ENCODE assay signal across 14 cellular contexts in genomic region chr2:157692768-157693167, GRCh38.
DNase-seq lines count a peak whose midpoint lies in the region; ATAC-seq, FAIRE-seq and TF ChIP-seq lines count a peak whose summit lies in the region.
"Had no signal": no experiment of that assay in that cellular context is flagged by ENCODE, and none has a peak within 500 bp of the region (broad histone marks: within the 10 kb centered on the region; RNA-seq: fewer than 3 reads in every experiment).

No MANE protein-coding gene starts in this region.

- H3K27ac Mint-ChIP-seq in naive thymus-derived CD8-positive, alpha-beta T cell: no peak overlapping the region
- H3K27ac Mint-ChIP-seq: activated CD8-positive, alpha-beta T cell treated with anti-CD3 and anti-CD28 coated beads, Interleukin-2, amount 10 ng/mL, durations not matched to agents 7 days and 5 days; activated naive CD4-positive, alpha-beta T cell treated with anti-CD3 and anti-CD28 coated beads, Interleukin-2, amount 50 U/mL, for 24 hours; GM23338; naive B cell had no signal

- FAIRE-seq in urothelium cell line (lab: Jason Lieb, UNC) (no peak), GM12891 (lab: Jason Lieb, UNC) (no peak)

- no peak for ATAC-seq in naive thymus-derived CD8-positive, alpha-beta T cell
- ATAC-seq: activated CD8-positive, alpha-beta T cell treated with anti-CD3 and anti-CD28 coated beads, Interleukin-2, amount 10 ng/mL, durations not matched to agents 7 days and 5 days; GM23338; stimulated activated naive CD8-positive, alpha-beta T cell treated with anti-CD3 and anti-CD28 coated beads, Interleukin-15, Interleukin-2, amounts not matched to agents 100 U/mL and 50 U/mL, for 24 hours had no signal

- H3K4me1 Mint-ChIP-seq in naive thymus-derived CD8-positive, alpha-beta T cell: no peaks in the 10 kb centered on the region
- H3K4me1 Mint-ChIP-seq: activated naive CD4-positive, alpha-beta T cell treated with anti-CD3 and anti-CD28 coated beads, Interleukin-2, amount 50 U/mL, for 24 hours; GM23338; naive B cell had no signal

- H3K27me3 Mint-ChIP-seq in naive thymus-derived CD8-positive, alpha-beta T cell: peaks cover 0 to 3% (median 0%) of the 10 kb centered on the region in 5 donors
- H3K27me3 Mint-ChIP-seq: activated naive CD4-positive, alpha-beta T cell treated with anti-CD3 and anti-CD28 coated beads, Interleukin-2, amount 50 U/mL, for 24 hours had no signal

- peaks cover 0 to 2% (median 0%) of the 10 kb centered on the region in 9 donors for H3K9me3 Mint-ChIP-seq in naive thymus-derived CD8-positive, alpha-beta T cell
- H3K9me3 Mint-ChIP-seq: activated naive CD4-positive, alpha-beta T cell treated with anti-CD3 and anti-CD28 coated beads, Interleukin-2, amount 50 U/mL, for 24 hours; naive B cell had no signal

- H3K4me3 Mint-ChIP-seq in naive thymus-derived CD8-positive, alpha-beta T cell: no peak overlapping the region
- H3K4me3 Mint-ChIP-seq: activated CD8-positive, alpha-beta T cell treated with anti-CD3 and anti-CD28 coated beads, Interleukin-2, amount 10 ng/mL, durations not matched to agents 7 days and 5 days; activated naive CD4-positive, alpha-beta T cell treated with anti-CD3 and anti-CD28 coated beads, Interleukin-2, amount 50 U/mL, for 24 hours; GM23338; naive B cell had no signal

- TF ChIP-seq POLR2A in GM12891 (IDR thresholded peaks at IDR 0.05; ENCODE audit: low read depth, low read length): no peak

- POLR2A ChIA-PET in naive thymus-derived CD8-positive, alpha-beta T cell (lab: Charles Lee): no interaction called here

- DNase-seq in NCI-H510A treated with DMSO at 0.1 percent for 48 hours (lab: John Stamatoyannopoulos, UW) (peak; percentile 9), NCI-H510A (lab: John Stamatoyannopoulos, UW) (no peak), SW480 (ENCODE audit: low spot score) (peak; percentile 28), fibroblast of villous mesenchyme (ENCODE audit: low read depth) (peak; percentile 59), urothelium cell line (ENCODE audit: low spot score) (peak; percentile 86), GM12891 (ENCODE audit: insufficient read length, low spot score) (no peak), NCI-H446 (lab: John Stamatoyannopoulos, UW) (no peak)
- DNase-seq in naive thymus-derived CD8-positive, alpha-beta T cell: no peak
- DNase-seq: activated CD8-positive, alpha-beta T cell treated with anti-CD3 and anti-CD28 coated beads, Interleukin-2, amount 10 ng/mL, durations not matched to agents 7 days and 5 days; effector memory CD4-positive, alpha-beta T cell; naive B cell; stimulated activated naive CD8-positive, alpha-beta T cell treated with anti-CD3 and anti-CD28 coated beads, Interleukin-15, Interleukin-2, amounts not matched to agents 100 U/mL and 50 U/mL, for 24 hours had no signal

- no peak overlapping the region for H3K4me3 ChIP-seq in fibroblast of villous mesenchyme (ENCODE audit: low read depth, low read length)
- H3K4me3 ChIP-seq: GM23338 had no signal

- H3K36me3 Mint-ChIP-seq in naive thymus-derived CD8-positive, alpha-beta T cell: peaks cover 0 to 4% (median 0%) of the 10 kb centered on the region in 3 donors
- H3K36me3 Mint-ChIP-seq: activated naive CD4-positive, alpha-beta T cell treated with anti-CD3 and anti-CD28 coated beads, Interleukin-2, amount 50 U/mL, for 24 hours; naive B cell had no signal

- TF ChIP-seq CTCF in fibroblast of villous mesenchyme (IDR thresholded peaks at IDR 0.05; ENCODE audit: insufficient read depth, low read depth, low read length): no peak

TF ChIP-seq in GM12891, 5 proteins besides CTCF, POLR2A, EP300 and RAD21:
- TF ChIP-seq POU2F2 (IDR thresholded peaks at IDR 0.05; ENCODE audit: low read depth, low read length): no peak
- no peak for TF ChIP-seq PAX5 (IDR thresholded peaks at IDR 0.05; ENCODE audit: insufficient read depth, low read length, severe bottlenecking)
- TF ChIP-seq TAF1 (IDR thresholded peaks at IDR 0.05; ENCODE audit: low read depth, low read length): no peak
- TF ChIP-seq POLR2AphosphoS5 (IDR thresholded peaks at IDR 0.05; ENCODE audit: low read depth, low read length): no peak
- no peak for TF ChIP-seq SPI1 (IDR thresholded peaks at IDR 0.05; ENCODE audit: low read depth, low read length)

Comparison
In these comparisons a context has a peak if more than half of its experiments do, and no peak if none do; other contexts are left out.
1. DNase-seq: peak in NCI-H510A treated with DMSO at 0.1 percent for 48 hours (single experiment), SW480 (single experiment), fibroblast of villous mesenchyme (single experiment) and urothelium cell line (single experiment); none in NCI-H510A (single experiment), naive thymus-derived CD8-positive, alpha-beta T cell (0 of 10), GM12891 (single experiment) and NCI-H446 (0 of 2).